In the genomic region with DNA sequence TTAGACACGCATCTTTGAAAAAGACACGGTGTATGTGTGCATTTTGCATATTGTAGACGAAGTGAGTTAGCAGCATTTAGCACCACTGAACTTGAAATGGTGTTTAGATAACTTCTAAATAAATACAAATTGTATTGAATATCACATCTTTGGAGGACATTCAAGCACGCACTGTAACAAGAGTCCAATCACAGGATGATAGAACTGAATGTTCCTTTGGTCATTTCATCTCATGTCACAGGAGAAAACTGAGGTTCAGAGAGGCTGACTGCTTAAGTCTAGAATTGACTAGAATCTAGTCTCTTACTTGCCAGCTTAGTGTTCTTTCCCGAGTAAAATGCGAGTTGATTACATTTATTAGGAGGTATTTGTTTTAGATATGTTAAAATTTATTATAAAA, we compare ENCODE assay signal across 22 cellular contexts.
DNase-seq lines count a peak whose midpoint lies in the region; ATAC-seq, FAIRE-seq and TF ChIP-seq lines count a peak whose summit lies in the region.
"Had no signal": no experiment of that assay in that cellular context is flagged by ENCODE, and none has a peak within 500 bp of the region (broad histone marks: within the 10 kb centered on the region; RNA-seq: fewer than 3 reads in every experiment).

No MANE protein-coding gene starts in this region.

- H3K4me3 ChIP-seq in IMR-90 (ENCODE audit: insufficient read depth, low read depth, low read length) (no peak overlapping the region), keratinocyte (ENCODE audit: control insufficient read depth in 2 of 3, extremely low read depth in 1 of 3, insufficient read depth in 2 of 3, low read depth in 1 of 3, low read length in 3 of 3) (no peak overlapping the region), gastrocnemius medialis (no peak overlapping the region), skeletal muscle satellite cell (ENCODE audit: low read length) (no peak overlapping the region), neural progenitor cell (no peak overlapping the region)
- H3K4me3 ChIP-seq: A549; BLaER1 treated with 17β-estradiol and CSF1 and Interleukin-3, amounts not matched to agents 10 nM and 100 nM had no signal

- peaks cover 2% of the 10 kb centered on the region for H3K36me3 ChIP-seq in IMR-90 (ENCODE audit: control insufficient read depth, insufficient read depth, low read length)
- no peaks in the 10 kb centered on the region for H3K36me3 ChIP-seq in keratinocyte (ENCODE audit: control insufficient read depth in 2 of 2, extremely low read depth in 1 of 2, insufficient read depth in 2 of 2, low read length in 2 of 2)
- H3K36me3 ChIP-seq in gastrocnemius medialis, result no peaks in the 10 kb centered on the region
- peaks cover 64% of the 10 kb centered on the region for H3K36me3 ChIP-seq in skeletal muscle satellite cell (ENCODE audit: insufficient read depth, low read length)
- no peaks in the 10 kb centered on the region for H3K36me3 ChIP-seq in neural progenitor cell

- H3K27ac ChIP-seq in IMR-90 (ENCODE audit: insufficient read depth, low read length) (no peak overlapping the region), keratinocyte (ENCODE audit: control insufficient read depth, insufficient read depth, low read length) (no peak overlapping the region), gastrocnemius medialis (peak overlapping the region; percentile 50 to 75 (median 62)), neural progenitor cell (no peak overlapping the region)
- H3K27ac ChIP-seq: 22Rv1; A549; BLaER1 treated with 17β-estradiol and CSF1 and Interleukin-3, amounts not matched to agents 10 nM and 100 nM; C4-2B had no signal

- H4K20me1 ChIP-seq in IMR-90 (ENCODE audit: insufficient read depth, low read length), result no peaks in the 10 kb centered on the region
- no peaks in the 10 kb centered on the region for H4K20me1 ChIP-seq in keratinocyte (ENCODE audit: control insufficient read depth, extremely low read depth, insufficient read depth, low read length)
- no peaks in the 10 kb centered on the region for H4K20me1 ChIP-seq in neural progenitor cell (ENCODE audit: low read depth)

- no peaks in the 10 kb centered on the region for H3F3A ChIP-seq in neural progenitor cell (ENCODE audit: low read depth)

- TF ChIP-seq POLR2A in IMR-90 (IDR thresholded peaks at IDR 0.05; ENCODE audit: low read depth, low read length) (no peak), gastrocnemius medialis (IDR thresholded peaks at IDR 0.05) (peak in 1 of 2 donors; percentile 11)

- FAIRE-seq in keratinocyte (lab: Jason Lieb, UNC), result peak; percentile 26
- FAIRE-seq: A549, D721Med, G401.6, GM12891 had no signal

- H3K4ac ChIP-seq in IMR-90 (ENCODE audit: low read depth, low read length), result no peak overlapping the region

- no peak overlapping the region for H3K14ac ChIP-seq in IMR-90 (replicated peaks; ENCODE audit: low read depth, low read length)

- POLR2A ChIA-PET in IMR-90 (lab: Charles Lee; ENCODE audit: unreplicated experiment), result no interaction called here

- TF ChIP-seq CTCF in IMR-90 (conservative IDR thresholded peaks at IDR 0.05; ENCODE audit: low read depth, low read length), result no peak
- no peak for TF ChIP-seq CTCF in keratinocyte (optimal IDR thresholded peaks at IDR 0.05 in 1 of 3, IDR thresholded peaks at IDR 0.05 in 1 of 3, conservative IDR thresholded peaks at IDR 0.05 in 1 of 3; ENCODE audit: extremely low read depth in 1 of 3, insufficient read depth in 2 of 3, low read length in 3 of 3)
- no peak for TF ChIP-seq CTCF in gastrocnemius medialis (IDR thresholded peaks at IDR 0.05 in 4 of 5, conservative IDR thresholded peaks at IDR 0.05 in 1 of 5)
- no peak for TF ChIP-seq CTCF in neural progenitor cell (IDR thresholded peaks at IDR 0.05)

- dilution Hi-C loops in IMR-90 (cut with HindIII; ENCODE audit: low sequenced_read_pairs, unreplicated experiment), result no loop called here
- dilution Hi-C loops in keratinocyte (cut with MboI; ENCODE audit: extremely low pct_ligation_motif_present, low sequenced_read_pairs), result no loop called here

- no peak overlapping the region for H2AK9ac ChIP-seq in IMR-90 (replicated peaks; ENCODE audit: low read depth, low read length, poor library complexity)

- H3K9me3 ChIP-seq in IMR-90 (ENCODE audit: control insufficient read depth, insufficient read depth, low read length) (peaks cover 3% of the 10 kb centered on the region; the same call in 1 of the 2 replicates), keratinocyte (ENCODE audit: control insufficient read depth, low read depth, low read length) (no peaks in the 10 kb centered on the region), gastrocnemius medialis (no peaks in the 10 kb centered on the region), skeletal muscle satellite cell (replicated peaks; ENCODE audit: low read length) (no peaks in the 10 kb centered on the region), neural progenitor cell (ENCODE audit: low read depth) (no peaks in the 10 kb centered on the region)
- H3K9me3 ChIP-seq: A549; BLaER1 treated with 17β-estradiol and CSF1 and Interleukin-3, amounts not matched to agents 10 nM and 100 nM; Caco-2 had no signal

- H2AFZ ChIP-seq in IMR-90 (replicated peaks; ENCODE audit: low read length, poor library complexity) (no peak overlapping the region), keratinocyte (ENCODE audit: control insufficient read depth, low read length) (no peak overlapping the region), neural progenitor cell (replicated peaks) (no peak overlapping the region)

- no peak overlapping the region; the same call in 1 of the 2 replicates for H3K18ac ChIP-seq in IMR-90 (ENCODE audit: low read depth, low read length)

- DNase-seq in IMR-90 (no peak), keratinocyte (ENCODE audit: low read depth, low spot score) (no peak), gastrocnemius medialis (peak in 1 of 2 donors; percentile 15), neural progenitor cell (ENCODE audit: low spot score) (no peak), left ventricle myocardium superior (no peak), GOT3 (lab: John Stamatoyannopoulos, UW) (no peak)
- DNase-seq: AML-193; Caco-2; Calu3; CD4-positive, alpha-beta T cell; CD8-positive, alpha-beta T cell; DMS79 treated with DMSO at 0.1 percent for 48 hours; GF-D8 had no signal

- peaks cover 0 to 8% of the 10 kb centered on the region in 2 experiments; a peak in 2 of 4 replicates for H3K79me1 ChIP-seq in IMR-90 (ENCODE audit: low read depth in 1 of 2, low read length in 2 of 2)

- ATAC-seq in IMR-90 (ENCODE audit: low read depth), result no peak
- peak; percentile 92 to 97 for ATAC-seq in gastrocnemius medialis
- ATAC-seq in left ventricle myocardium superior, result no peak
- ATAC-seq: A549; CD8-positive, alpha-beta T cell had no signal

- H4K8ac ChIP-seq in IMR-90 (ENCODE audit: low read depth in 2 of 2, low read length in 2 of 2), result no peak overlapping the region

- WGBS in IMR-90 (ENCODE audit: extremely low coverage in 2 of 2, insufficient read length in 1 of 2), 2 experiments, result no CpG with 5 or more reads among the region's 6 CpGs

- no peak overlapping the region for H2BK5ac ChIP-seq in IMR-90 (ENCODE audit: low read depth, low read length, poor library complexity, severe bottlenecking)

- H3K4me1 ChIP-seq in IMR-90 (ENCODE audit: control insufficient read depth, insufficient read depth, low read length) (peaks cover 4% of the 10 kb centered on the region; the same call in 1 of the 2 replicates), keratinocyte (ENCODE audit: control insufficient read depth, extremely low read depth, insufficient read depth, low read length) (peaks cover 12% of the 10 kb centered on the region), gastrocnemius medialis (peaks cover 19 to 35% of the 10 kb centered on the region in 2 donors), skeletal muscle satellite cell (ENCODE audit: control insufficient read depth, insufficient read depth, low read length) (peaks cover 38% of the 10 kb centered on the region), neural progenitor cell (no peaks in the 10 kb centered on the region)
- H3K4me1 ChIP-seq: A549; BLaER1 treated with 17β-estradiol and CSF1 and Interleukin-3, amounts not matched to agents 10 nM and 100 nM; Caco-2 had no signal

- H2BK15ac ChIP-seq in IMR-90 (ENCODE audit: low read depth, low read length), result no peak overlapping the region

- H3K23ac ChIP-seq in IMR-90 (ENCODE audit: low read depth, low read length), result no peak overlapping the region

- no peak for TF ChIP-seq RAD21 in IMR-90 (IDR thresholded peaks at IDR 0.05; ENCODE audit: low read length)

- intact Hi-C loops in IMR-90 (cut with micrococcal nuclease) (no loop called here), gastrocnemius medialis (cut with DNase I; ENCODE audit: low total_unique reads) (no loop called here), left ventricle myocardium superior (cut with micrococcal nuclease) (no loop called here)

- no peak overlapping the region for H3K4me3 Mint-ChIP-seq in neural progenitor cell
- H3K4me3 Mint-ChIP-seq: B cell; CD4-positive, alpha-beta T cell; CD8-positive, alpha-beta T cell had no signal

- H3K9ac ChIP-seq in IMR-90 (ENCODE audit: low read depth, low read length), result no peak overlapping the region
- H3K9ac ChIP-seq in keratinocyte (ENCODE audit: control insufficient read depth, extremely low read depth, insufficient read depth, low read length), result no peak overlapping the region
- H3K9ac ChIP-seq in skeletal muscle satellite cell (ENCODE audit: low read depth, low read length), result peak overlapping the region; percentile 21
- no peak overlapping the region for H3K9ac ChIP-seq in neural progenitor cell
- H3K9ac ChIP-seq: BLaER1 treated with 17β-estradiol and CSF1 and Interleukin-3, amounts not matched to agents 10 nM and 100 nM had no signal

- in situ Hi-C loops in IMR-90 (cut with MboI; ENCODE audit: low sequenced_read_pairs) (no loop called here), gastrocnemius medialis (cut with MboI; ENCODE audit: low sequenced_read_pairs in 4 of 4) (no loop called here)

- 0 out of 2 replicates have a peak overlapping the region, but pooled peaks have one; percentile 30 for H2AK5ac ChIP-seq in IMR-90 (ENCODE audit: low read depth, low read length)

- no peak overlapping the region for H4K91ac ChIP-seq in IMR-90 (ENCODE audit: insufficient read depth, low read depth, low read length)

- H3K9me1 ChIP-seq in IMR-90 (ENCODE audit: insufficient read depth, low read length), result peaks cover 8% of the 10 kb centered on the region
- H3K9me1 ChIP-seq in keratinocyte (ENCODE audit: control insufficient read depth, extremely low read depth, insufficient read depth, low read length), result no peaks in the 10 kb centered on the region

- no peaks in the 10 kb centered on the region for H3K27me3 Mint-ChIP-seq in neural progenitor cell (ENCODE audit: insufficient read depth, low read depth)
- H3K27me3 Mint-ChIP-seq: B cell; CD4-positive, alpha-beta T cell had no signal

- H4K5ac ChIP-seq in IMR-90 (ENCODE audit: low read depth, low read length), result no peak overlapping the region

- CTCF ChIA-PET in IMR-90 (lab: Yijun Ruan, JAX), result no interaction called here

- H3K27ac Mint-ChIP-seq in neural progenitor cell, result no peak overlapping the region
- H3K27ac Mint-ChIP-seq: CD4-positive, alpha-beta T cell had no signal

- H3K9me3 Mint-ChIP-seq in neural progenitor cell, result no peaks in the 10 kb centered on the region
- H3K9me3 Mint-ChIP-seq: CD4-positive, alpha-beta T cell had no signal

- H2BK20ac ChIP-seq in IMR-90 (ENCODE audit: low read depth, low read length), result no peak overlapping the region; the same call in 1 of the 2 replicates

- H3K36me3 Mint-ChIP-seq in neural progenitor cell, result peaks cover 12% of the 10 kb centered on the region

- H3K79me2 ChIP-seq in keratinocyte (ENCODE audit: control insufficient read depth, insufficient read depth, low read length) (no peaks in the 10 kb centered on the region), neural progenitor cell (ENCODE audit: low read depth) (no peaks in the 10 kb centered on the region)

- H2BK120ac ChIP-seq in IMR-90 (ENCODE audit: low read depth, low read length), result no peak overlapping the region

- no peaks in the 10 kb centered on the region for H3K4me1 Mint-ChIP-seq in neural progenitor cell
- H3K4me1 Mint-ChIP-seq: B cell had no signal

- H3K56ac ChIP-seq in IMR-90 (ENCODE audit: extremely low read depth, insufficient read depth, low read length), result no peak overlapping the region

- H3K27me3 ChIP-seq in IMR-90 (ENCODE audit: control insufficient read depth, insufficient read depth, low read length) (no peaks in the 10 kb centered on the region), keratinocyte (ENCODE audit: control insufficient read depth, extremely low read depth, insufficient read depth, low read length) (no peaks in the 10 kb centered on the region), gastrocnemius medialis (no peaks in the 10 kb centered on the region), skeletal muscle satellite cell (ENCODE audit: control insufficient read depth, insufficient read depth, low read length) (no peaks in the 10 kb centered on the region), neural progenitor cell (no peaks in the 10 kb centered on the region)
- H3K27me3 ChIP-seq: BLaER1 treated with 17β-estradiol and CSF1 and Interleukin-3, amounts not matched to agents 10 nM and 100 nM had no signal

- no peak overlapping the region for H3K4me2 ChIP-seq in IMR-90 (ENCODE audit: low read depth, low read length)
- no peak overlapping the region for H3K4me2 ChIP-seq in keratinocyte (ENCODE audit: control insufficient read depth, extremely low read depth, insufficient read depth, low read depth, low read length)
- peak overlapping the region; percentile 9 for H3K4me2 ChIP-seq in skeletal muscle satellite cell (ENCODE audit: low read length)
- H3K4me2 ChIP-seq in neural progenitor cell, result no peak overlapping the region
- H3K4me2 ChIP-seq: A549; BLaER1 treated with 17β-estradiol and CSF1 and Interleukin-3, amounts not matched to agents 10 nM and 100 nM had no signal

- BruUV-seq in IMR-90 (replicated peaks; lab: Mats Ljungman, UMichigan), result no TSS peak

Comparison
In these comparisons a context has a peak if more than half of its experiments do, and no peak if none do; other contexts are left out.
1. ATAC-seq: peak in gastrocnemius medialis (2 of 2); none in IMR-90 (single experiment) and left ventricle myocardium superior (single experiment).
2. H3K27ac ChIP-seq: peak in gastrocnemius medialis (4 of 4); none in IMR-90 (single experiment), keratinocyte (single experiment) and neural progenitor cell (single experiment).